Comparison of ENCODE assay signal across 1 cellular context in the genomic region with DNA sequence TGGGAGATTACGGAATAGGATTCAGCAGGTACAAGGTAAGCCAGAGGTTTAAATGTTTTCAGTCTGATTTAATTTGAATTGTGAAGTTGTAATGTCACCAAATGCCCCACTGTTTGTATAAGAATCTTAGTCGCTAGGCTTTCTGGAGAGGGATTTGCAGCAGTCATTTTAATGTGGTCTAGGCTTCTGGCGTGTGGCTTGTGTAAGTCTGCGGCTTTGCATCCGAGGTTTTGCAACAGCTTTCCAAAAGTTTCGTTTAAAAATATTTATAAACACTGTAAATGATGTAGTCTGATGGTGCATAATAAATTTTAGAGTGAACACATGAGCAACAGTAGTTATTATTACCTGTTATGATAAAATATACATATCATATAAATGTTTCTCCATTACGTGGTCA.
TF ChIP-seq lines count a peak whose summit lies in the region.

No MANE protein-coding gene starts in this region.

TF ChIP-seq in SK-N-SH, 30 proteins besides CTCF, POLR2A, EP300 and RAD21 (continued from another document):
- TF ChIP-seq EZH2phosphoT487 (IDR thresholded peaks at IDR 0.05; ENCODE audit: borderline replicate concordance, low read depth) (no peak), TCF12 (IDR thresholded peaks at IDR 0.05) (no peak), TAF1 (IDR thresholded peaks at IDR 0.05; ENCODE audit: borderline replicate concordance, low read depth, low read length) (no peak), NFIC (IDR thresholded peaks at IDR 0.05; ENCODE audit: borderline replicate concordance) (no peak)
